8 cellular contexts compared by ENCODE assay signal in the genomic region with DNA sequence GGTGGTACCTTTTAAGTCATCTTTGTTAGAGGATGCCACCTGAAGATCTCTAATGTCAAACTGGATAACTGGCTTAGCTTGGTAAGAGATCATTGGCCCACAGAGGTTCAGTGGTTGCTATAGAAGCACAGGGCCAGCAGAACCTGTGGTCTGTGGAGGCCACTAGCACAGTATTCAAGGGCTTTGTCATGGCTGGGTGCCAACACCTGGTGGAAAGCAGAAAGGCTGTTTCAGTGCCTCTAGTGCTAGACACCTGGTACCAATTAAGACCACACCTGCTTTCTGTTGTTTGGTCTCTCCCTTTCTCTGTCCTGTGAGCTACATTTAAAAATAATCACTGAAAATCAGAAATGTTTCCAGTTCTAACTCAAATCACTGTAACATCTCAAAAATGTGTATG. TPM values are rescaled to one million over a fixed set of nuclear protein-coding genes. Genes with fewer than 3 reads are reported as not detected.
DNase-seq lines count a peak whose midpoint lies in the region; ATAC-seq and TF ChIP-seq lines count a peak whose summit lies in the region.

No MANE protein-coding gene starts in this region.

- H3K4me1 ChIP-seq in OCI-LY1 (ENCODE audit: insufficient read depth, low read length, severe bottlenecking) = peaks cover 94% of the 10 kb centered on the region
- H3K4me1 ChIP-seq in transverse colon = peaks cover 0 to 37% (median 15%) of the 10 kb centered on the region in 4 donors

- peak overlapping the region; percentile 42 for H3K4me2 ChIP-seq in OCI-LY1 (ENCODE audit: low read length)

- no peaks in the 10 kb centered on the region for H3K9me3 ChIP-seq in OCI-LY1 (ENCODE audit: low read length)
- no peaks in the 10 kb centered on the region for H3K9me3 ChIP-seq in transverse colon

- H3K4me3 Mint-ChIP-seq in type B pancreatic cell = no peak overlapping the region

- H3K27me3 ChIP-seq in OCI-LY1 (ENCODE audit: insufficient read depth, low read length) = no peaks in the 10 kb centered on the region
- H3K27me3 ChIP-seq in transverse colon = no peaks in the 10 kb centered on the region

- TF ChIP-seq EP300 in transverse colon (IDR thresholded peaks at IDR 0.05; ENCODE audit: low read depth) = no peak

- DNase-seq in DMS53 treated with DMSO at 0.1 percent for 48 hours (lab: John Stamatoyannopoulos, UW; ENCODE audit: unreplicated experiment) (peak; percentile 96), transverse colon (peak; percentile 89), DMS114 treated with DMSO at 0.1 percent for 48 hours (lab: John Stamatoyannopoulos, UW; ENCODE audit: unreplicated experiment) (no peak), CD1c-positive myeloid dendritic cell (ENCODE audit: extremely low spot score) (no peak), type B pancreatic cell (ENCODE audit: extremely low spot score, unreplicated experiment) (no peak)

- H3K79me2 ChIP-seq in OCI-LY1 (ENCODE audit: insufficient read depth, low read length) = peaks cover 30% of the 10 kb centered on the region

- H3K36me3 ChIP-seq in OCI-LY1 (ENCODE audit: insufficient read depth, low read length) (no peaks in the 10 kb centered on the region), transverse colon (no peaks in the 10 kb centered on the region)

- H3K4me1 Mint-ChIP-seq in type B pancreatic cell (ENCODE audit: unreplicated experiment) = no peaks in the 10 kb centered on the region

- H3K27ac ChIP-seq in OCI-LY1 (ENCODE audit: low read depth, low read length, poor library complexity, severe bottlenecking) (peak overlapping the region; percentile 97), transverse colon (peak overlapping the region in 2 of 4 donors; percentile 15 to 64)

- no peak for TF ChIP-seq CTCF in OCI-LY1 (IDR thresholded peaks at IDR 0.05; ENCODE audit: low read length)
- TF ChIP-seq CTCF in transverse colon (IDR thresholded peaks at IDR 0.05) = no peak
- TF ChIP-seq CTCF in type B pancreatic cell (conservative IDR thresholded peaks at IDR 0.05) = no peak

- in situ Hi-C loops in transverse colon (cut with MboI; ENCODE audit: low pct_ligation_motif_present in 1 of 4, low pct_unique_long_range_greater_than_20kb in 1 of 4, low sequenced_read_pairs in 3 of 4) = loop anchor here in 1 of 4 donors (10.0 kb wide), 1 partner anchor 46 kb away; no protein-coding TSS in a partner anchor

- H3K9me2 ChIP-seq in OCI-LY1 (ENCODE audit: low read depth, low read length) = no peaks in the 10 kb centered on the region

- H3K4me3 ChIP-seq in OCI-LY1 (ENCODE audit: low read depth, low read length, poor library complexity, severe bottlenecking) = peak overlapping the region; percentile 1
- no peak overlapping the region for H3K4me3 ChIP-seq in transverse colon

- no peak for TF ChIP-seq POLR2A in transverse colon (IDR thresholded peaks at IDR 0.05)

- H3K9me3 Mint-ChIP-seq in type B pancreatic cell = no peaks in the 10 kb centered on the region

- H3K36me3 Mint-ChIP-seq in type B pancreatic cell = no peaks in the 10 kb centered on the region

- no peak overlapping the region for H3K27ac Mint-ChIP-seq in type B pancreatic cell

- H3F3A ChIP-seq in OCI-LY1 (ENCODE audit: insufficient read depth, low read length) = peaks cover 7% of the 10 kb centered on the region; the same call in 1 of the 2 replicates

- H4K20me1 ChIP-seq in OCI-LY1 (ENCODE audit: insufficient read depth, low read length) = no peaks in the 10 kb centered on the region

- no peak overlapping the region for H3K9ac ChIP-seq in OCI-LY1 (ENCODE audit: low read length)

- intact Hi-C loops in transverse colon (cut with DNase I; ENCODE audit: low total_unique reads) = no loop called here

- ATAC-seq in GM21360 (IDR thresholded peaks at IDR 0.05; ENCODE audit: unreplicated experiment) (peak; percentile 54), HG03432 (IDR thresholded peaks at IDR 0.05; ENCODE audit: unreplicated experiment) (peak; percentile 76)

- H3K27me3 Mint-ChIP-seq in type B pancreatic cell = peaks cover 35% of the 10 kb centered on the region

- no peak overlapping the region for H2AFZ ChIP-seq in OCI-LY1 (ENCODE audit: low read length)

RNA-seq across cellular contexts. Expression of gene PCGF5, which starts 10.0 kb away (rescaled TPM):
- total RNA-seq in transverse colon (10 to 100 TPM; 26.3 to 94.1 (median 57.0) TPM), type B pancreatic cell (ENCODE audit: low replicate concordance) (12.0 and 14.7 TPM in 2 replicates)

Comparison
In these comparisons a context has a peak if more than half of its experiments do, and no peak if none do; other contexts are left out.
1. DNase-seq: peak in DMS53 treated with DMSO at 0.1 percent for 48 hours (single experiment) and transverse colon (single experiment); none in DMS114 treated with DMSO at 0.1 percent for 48 hours (single experiment), CD1c-positive myeloid dendritic cell (single experiment) and type B pancreatic cell (single experiment).